ENCODE assay signal across 1 cellular context in genomic region chr14:29310757-29311156, GRCh38.
TF ChIP-seq lines count a peak whose summit lies in the region.

No MANE protein-coding gene starts in this region.

TF ChIP-seq in WTC11, 78 proteins besides CTCF, POLR2A, EP300 and RAD21 (continued from another document):
- no peak for TF ChIP-seq FOXJ3 (CRISPR knock-in tag; IDR thresholded peaks at IDR 0.05; ENCODE audit: borderline replicate concordance)
- TF ChIP-seq ZNF263 (CRISPR knock-in tag; IDR thresholded peaks at IDR 0.05; ENCODE audit: low read depth) = no peak
